8 cellular contexts compared by ENCODE assay signal in genomic region chr4:54228563-54229501, GRCh38. TPM values are rescaled to one million over a fixed set of nuclear protein-coding genes. Genes with fewer than 3 reads are reported as not detected.
DNase-seq lines count a peak whose midpoint lies in the region; ATAC-seq and TF ChIP-seq lines count a peak whose summit lies in the region.

TSS of gene PDGFRA (plus strand) at chr4:54229293. CDS start at chr4:54258769, 29,476 bp downstream.

- TF ChIP-seq EP300 in sigmoid colon (IDR thresholded peaks at IDR 0.05) = no peak

- H3K4me3 ChIP-seq in GM06990 (replicated peaks; ENCODE audit: low read depth, low read length) (peak within 1 kb of the TSS; percentile 49), sigmoid colon (peak within 1 kb of the TSS; percentile 39 to 54 (median 49))

- H3K36me3 Mint-ChIP-seq in activated T-helper 2 cell treated with anti-CD3 and anti-CD28 coated beads, Interferon-gamma antibody, Interleukin-2, Interleukin-4, amounts not matched to agents 10 μg/mL and 5 μg/mL and 100 μg/mL, durations not matched to agents 14 hours and 24 hours and 36 hours (ENCODE audit: low read depth) = no peaks in the 10 kb centered on the region

- TF ChIP-seq CTCF in GM06990 (IDR thresholded peaks at IDR 0.05; ENCODE audit: insufficient read depth, low read length, poor library complexity, severe bottlenecking) = no peak
- no peak for TF ChIP-seq CTCF in sigmoid colon (IDR thresholded peaks at IDR 0.05)

- peaks cover 79% of the 10 kb centered on the region for H3K27me3 Mint-ChIP-seq in activated T-helper 2 cell treated with anti-CD3 and anti-CD28 coated beads, Interferon-gamma antibody, Interleukin-2, Interleukin-4, amounts not matched to agents 10 μg/mL and 5 μg/mL and 100 μg/mL, durations not matched to agents 14 hours and 24 hours and 36 hours (ENCODE audit: low read depth)

- H3K27me3 ChIP-seq in GM06990 (replicated peaks; ENCODE audit: control insufficient read depth, insufficient read depth, low read length) = peaks cover 9% of the 10 kb centered on the region
- peaks cover 52 to 94% (median 91%) of the 10 kb centered on the region in 3 donors for H3K27me3 ChIP-seq in sigmoid colon

- H3K9me3 ChIP-seq in sigmoid colon = no peaks in the 10 kb centered on the region

- no peaks in the 10 kb centered on the region for H3K9me3 Mint-ChIP-seq in activated T-helper 2 cell treated with anti-CD3 and anti-CD28 coated beads, Interferon-gamma antibody, Interleukin-2, Interleukin-4, amounts not matched to agents 10 μg/mL and 5 μg/mL and 100 μg/mL, durations not matched to agents 14 hours and 24 hours and 36 hours

- peaks cover 0 to 73% (median 71%) of the 10 kb centered on the region in 4 donors for H3K4me1 ChIP-seq in sigmoid colon

- H3K27ac Mint-ChIP-seq in activated T-helper 2 cell treated with anti-CD3 and anti-CD28 coated beads, Interferon-gamma antibody, Interleukin-2, Interleukin-4, amounts not matched to agents 10 μg/mL and 5 μg/mL and 100 μg/mL, durations not matched to agents 14 hours and 24 hours and 36 hours = peak within 1 kb of the TSS; percentile 26

- H3K36me3 ChIP-seq in GM06990 (ENCODE audit: control insufficient read depth, insufficient read depth, low read length) = no peaks in the 10 kb centered on the region
- H3K36me3 ChIP-seq in sigmoid colon = no peaks in the 10 kb centered on the region

- peaks cover 23% of the 10 kb centered on the region for H3K4me1 Mint-ChIP-seq in activated T-helper 2 cell treated with anti-CD3 and anti-CD28 coated beads, Interferon-gamma antibody, Interleukin-2, Interleukin-4, amounts not matched to agents 10 μg/mL and 5 μg/mL and 100 μg/mL, durations not matched to agents 14 hours and 24 hours and 36 hours (ENCODE audit: low read depth)

- ATAC-seq in GM18868 (IDR thresholded peaks at IDR 0.05; ENCODE audit: unreplicated experiment) = no peak

- H3K4me3 Mint-ChIP-seq in activated T-helper 2 cell treated with anti-CD3 and anti-CD28 coated beads, Interferon-gamma antibody, Interleukin-2, Interleukin-4, amounts not matched to agents 10 μg/mL and 5 μg/mL and 100 μg/mL, durations not matched to agents 14 hours and 24 hours and 36 hours (ENCODE audit: low read depth) = no peak within 1 kb of the TSS

- no peak for DNase-seq in GM06990 (ENCODE audit: extremely low read depth, insufficient read length)
- DNase-seq in activated T-helper 2 cell treated with anti-CD3 and anti-CD28 coated beads, Interferon-gamma antibody, Interleukin-2, Interleukin-4, amounts not matched to agents 10 μg/mL and 5 μg/mL and 100 μg/mL, durations not matched to agents 14 hours and 24 hours and 36 hours (ENCODE audit: low spot score) = no peak
- DNase-seq in hepatic stellate cell (ENCODE audit: low spot score) = peak; percentile 81
- peak; percentile 95 for DNase-seq in sigmoid colon
- no peak for DNase-seq in NCI-H510A treated with DMSO at 0.1 percent for 48 hours (lab: John Stamatoyannopoulos, UW)
- no peak for DNase-seq in SW480 (ENCODE audit: low spot score)
- DNase-seq in NCI-H146 treated with DMSO at 0.1 percent for 48 hours (lab: John Stamatoyannopoulos, UW; ENCODE audit: unreplicated experiment) = no peak

- intact Hi-C loops in activated T-helper 2 cell treated with anti-CD3 and anti-CD28 coated beads, Interferon-gamma antibody, Interleukin-2, Interleukin-4, amounts not matched to agents 10 μg/mL and 5 μg/mL and 100 μg/mL, durations not matched to agents 14 hours and 24 hours and 36 hours (cut with micrococcal nuclease) = no loop called here
- intact Hi-C loops in sigmoid colon (cut with DNase I) = loop anchor here (5.0 kb wide), 1 partner anchor 1212 kb away; no protein-coding TSS in a partner anchor

- WGBS in sigmoid colon, 2 donors = 11 to 12% methylated on average over 22 of the region's 22 CpGs

- no peak for TF ChIP-seq POLR2A in sigmoid colon (IDR thresholded peaks at IDR 0.05)

- H3K27ac ChIP-seq in sigmoid colon = peak within 1 kb of the TSS; percentile 64 to 75 (median 69)

RNA-seq across cellular contexts. Expression of gene PDGFRA, which starts in this region (rescaled TPM):
- not detected in 2 replicates for total RNA-seq in activated T-helper 2 cell treated with anti-CD3 and anti-CD28 coated beads, Interferon-gamma antibody, Interleukin-2, Interleukin-4, amounts not matched to agents 10 μg/mL and 5 μg/mL and 100 μg/mL, durations not matched to agents 14 hours and 24 hours and 36 hours
- 100 to 1,000 TPM; 170 to 222 (median 192) TPM for total RNA-seq in sigmoid colon
- polyA plus RNA-seq in sigmoid colon = 10 to 100 TPM in 1 of 3 donors, 1 to 10 TPM in 2; 3.2 to 25.1 (median 9.6) TPM

Comparison
In these comparisons a context has a peak if more than half of its experiments do, and no peak if none do; other contexts are left out.
1. RNA of gene PDGFRA (total RNA-seq): 170 to 222 TPM in sigmoid colon; not detected in activated T-helper 2 cell treated with anti-CD3 and anti-CD28 coated beads, Interferon-gamma antibody, Interleukin-2, Interleukin-4, amounts not matched to agents 10 μg/mL and 5 μg/mL and 100 μg/mL, durations not matched to agents 14 hours and 24 hours and 36 hours; every median in the first group is over 100 times any median in the second.
2. DNase-seq: peak in hepatic stellate cell (single experiment) and sigmoid colon (single experiment); none in GM06990 (single experiment), activated T-helper 2 cell treated with anti-CD3 and anti-CD28 coated beads, Interferon-gamma antibody, Interleukin-2, Interleukin-4, amounts not matched to agents 10 μg/mL and 5 μg/mL and 100 μg/mL, durations not matched to agents 14 hours and 24 hours and 36 hours (single experiment), NCI-H510A treated with DMSO at 0.1 percent for 48 hours (single experiment), SW480 (single experiment) and NCI-H146 treated with DMSO at 0.1 percent for 48 hours (single experiment).